In genomic region chr3:129640985-129641384, GRCh38 we compare ENCODE assay signal across 7 cellular contexts. TPM values are rescaled to one million over a fixed set of nuclear protein-coding genes. Genes with fewer than 3 reads are reported as not detected.
DNase-seq lines count a peak whose midpoint lies in the region; ATAC-seq, FAIRE-seq and TF ChIP-seq lines count a peak whose summit lies in the region.
"Not testable (repeated sequence)": the region's sequence is repeated elsewhere in the genome, so short reads cannot be mapped to it uniquely, and the experiment has no call there.

No MANE protein-coding gene starts in this region.

- not testable (repeated sequence) for H3K9ac ChIP-seq in endodermal cell (ENCODE audit: extremely low read depth, low read length, poor library complexity, severe bottlenecking); HepG2 (ENCODE audit: insufficient read depth, low read depth, low read length)

- TF ChIP-seq RAD21 in HepG2 (CRISPR knock-in tag; IDR thresholded peaks at IDR 0.05), result not testable (repeated sequence)

- intact Hi-C loops in Caco-2 (cut with micrococcal nuclease; ENCODE audit: unreplicated experiment); HepG2 (cut with micrococcal nuclease; ENCODE audit: unreplicated experiment); upper lobe of right lung (cut with DNase I): not testable (repeated sequence)

- H3K4me3 Mint-ChIP-seq in Caco-2 (ENCODE audit: unreplicated experiment) (peak overlapping the region; percentile 71), progenitor cell of endocrine pancreas (ENCODE audit: low read depth) (peak overlapping the region; percentile 21)
- H3K4me3 Mint-ChIP-seq in endodermal cell, neural crest cell: not testable (repeated sequence)

- not testable (repeated sequence) for H3K9me3 Mint-ChIP-seq in Caco-2 (ENCODE audit: unreplicated experiment); endodermal cell; neural crest cell; progenitor cell of endocrine pancreas (ENCODE audit: low read depth)

- POLR2A ChIA-PET in Caco-2 (lab: Charles Lee); HepG2 (lab: Yijun Ruan, JAX): not testable (repeated sequence)

- 97% methylated on average over 6 of the region's 7 CpGs; no CpG with 5 or more reads in 1 of the 2 experiments for WGBS in endodermal cell (ENCODE audit: insufficient coverage in 1 of 2, insufficient read length in 1 of 2), 2 experiments
- 13% methylated on average over 7 of the region's 7 CpGs for WGBS in HepG2 (ENCODE audit: low lambda C conversion rate)

- H3K27ac Mint-ChIP-seq in Caco-2 (ENCODE audit: unreplicated experiment) (peak overlapping the region; percentile 96), endodermal cell (peak overlapping the region; percentile 60), neural crest cell (ENCODE audit: unreplicated experiment) (peak overlapping the region; percentile 78), progenitor cell of endocrine pancreas (peak overlapping the region; percentile 96)

- H3K4me3 ChIP-seq in Caco-2 (ENCODE audit: low read depth, low read length) (peak overlapping the region; percentile 0; the same call in 1 of the 2 replicates), HepG2 (replicated peaks in 1 of 3; ENCODE audit: insufficient read depth in 1 of 3, low read depth in 2 of 3, low read length in 3 of 3) (peak overlapping the region in 2 of 3 experiments; percentile 23 to 24; a peak in 3 of 6 replicates)
- H3K4me3 ChIP-seq in WERI-Rb-1 (ENCODE audit: low read depth, low read length); endodermal cell (ENCODE audit: low read length); upper lobe of right lung: not testable (repeated sequence)

- not testable (repeated sequence) for H3K36me3 ChIP-seq in Caco-2 (ENCODE audit: control insufficient read depth, insufficient read depth, low read length); WERI-Rb-1; endodermal cell (ENCODE audit: control insufficient read depth, insufficient read depth, low read length); HepG2 (replicated peaks in 1 of 2; ENCODE audit: control insufficient read depth in 1 of 2, insufficient read depth in 2 of 2, low read length in 2 of 2); upper lobe of right lung

- in situ Hi-C loops in HepG2 (cut with HindIII; ENCODE audit: extremely low pct_ligation_motif_present, low pct_unique_long_range_greater_than_20kb), result not testable (repeated sequence)

- H3K36me3 Mint-ChIP-seq in Caco-2 (ENCODE audit: insufficient read depth, unreplicated experiment), result peaks cover 35% of the 10 kb centered on the region
- not testable (repeated sequence) for H3K36me3 Mint-ChIP-seq in endodermal cell (ENCODE audit: low read depth); neural crest cell (ENCODE audit: low read depth); progenitor cell of endocrine pancreas (ENCODE audit: insufficient read depth)

- CTCF ChIA-PET in Caco-2 (lab: Charles Lee); HepG2 (lab: Yijun Ruan, JAX; ENCODE audit: low intra/inter-chr PET ratio, low total read pairs): not testable (repeated sequence)

- peak; percentile 68 to 79 for DNase-seq in Caco-2
- not testable (repeated sequence) for DNase-seq in WERI-Rb-1; endodermal cell; HepG2 (ENCODE audit: low spot score); neural crest cell (ENCODE audit: low read depth, low spot score); progenitor cell of endocrine pancreas (ENCODE audit: low spot score, unreplicated experiment); upper lobe of right lung

- peak overlapping the region; percentile 49 for H3K27ac ChIP-seq in WERI-Rb-1
- H3K27ac ChIP-seq in endodermal cell (ENCODE audit: low read depth, low read length); upper lobe of right lung: not testable (repeated sequence)
- H3K27ac ChIP-seq in HepG2 (ENCODE audit: extremely low read length, insufficient read depth, low read length), result peak overlapping the region; percentile 44

- not testable (repeated sequence) for BruUV-seq in Caco-2 (replicated peaks; lab: Mats Ljungman, UMichigan); HepG2 (replicated peaks; lab: Mats Ljungman, UMichigan)

- not testable (repeated sequence) for TF ChIP-seq EP300 in HepG2 (IDR thresholded peaks at IDR 0.05; ENCODE audit: low read depth in 2 of 2, low read length in 2 of 2); HepG2 (CRISPR knock-in tag; IDR thresholded peaks at IDR 0.05; ENCODE audit: borderline replicate concordance)

- ATAC-seq in HepG2 (peak; percentile 77), upper lobe of right lung (peak; percentile 47)

- not testable (repeated sequence) for H3K27me3 Mint-ChIP-seq in Caco-2 (ENCODE audit: insufficient read depth, unreplicated experiment); endodermal cell (ENCODE audit: insufficient read depth); neural crest cell (ENCODE audit: low read depth); progenitor cell of endocrine pancreas

- H3K27me3 ChIP-seq in Caco-2 (replicated peaks; ENCODE audit: control insufficient read depth, insufficient read depth, low read length); WERI-Rb-1 (ENCODE audit: insufficient read depth, low read depth, severe bottlenecking); endodermal cell (ENCODE audit: control insufficient read depth, insufficient read depth, low read length, poor library complexity, severe bottlenecking); HepG2 (ENCODE audit: control insufficient read depth in 1 of 2, insufficient read depth in 2 of 2, low read length in 2 of 2); upper lobe of right lung: not testable (repeated sequence)

- H3K4me1 Mint-ChIP-seq in Caco-2 (ENCODE audit: low read depth, unreplicated experiment), result peaks cover 17% of the 10 kb centered on the region
- peaks cover 16% of the 10 kb centered on the region for H3K4me1 Mint-ChIP-seq in endodermal cell
- H3K4me1 Mint-ChIP-seq in neural crest cell, result not testable (repeated sequence)
- peaks cover 21% of the 10 kb centered on the region for H3K4me1 Mint-ChIP-seq in progenitor cell of endocrine pancreas (ENCODE audit: low read depth)

- TF ChIP-seq POLR2A in HepG2 (IDR thresholded peaks at IDR 0.05; ENCODE audit: insufficient read depth in 1 of 2, low read depth in 2 of 2, low read length in 2 of 2), result not testable (repeated sequence)

- TF ChIP-seq CTCF in Caco-2 (IDR thresholded peaks at IDR 0.05; ENCODE audit: insufficient read depth in 1 of 2, low read depth in 1 of 2, low read length in 1 of 2, severe bottlenecking in 1 of 2, unreplicated experiment in 1 of 2); WERI-Rb-1 (IDR thresholded peaks at IDR 0.05; ENCODE audit: low read depth, low read length); endodermal cell (conservative IDR thresholded peaks at IDR 0.05); HepG2 (CRISPR knock-in tag; IDR thresholded peaks at IDR 0.05); neural crest cell (conservative IDR thresholded peaks at IDR 0.05); progenitor cell of endocrine pancreas (IDR thresholded peaks at IDR 0.05; ENCODE audit: unreplicated experiment); upper lobe of right lung (IDR thresholded peaks at IDR 0.05): not testable (repeated sequence)

- not testable (repeated sequence) for H2AFZ ChIP-seq in HepG2 (ENCODE audit: low read length)

- H3K4me2 ChIP-seq in HepG2 (ENCODE audit: low read depth, low read length), result peak overlapping the region; percentile 54

- not testable (repeated sequence) for H3K79me2 ChIP-seq in HepG2 (ENCODE audit: insufficient read depth, low read length)

- not testable (repeated sequence) for H4K20me1 ChIP-seq in HepG2 (ENCODE audit: insufficient read depth, low read length)

- not testable (repeated sequence) for H3K9me3 ChIP-seq in Caco-2; WERI-Rb-1 (ENCODE audit: severe bottlenecking); endodermal cell (ENCODE audit: control insufficient read depth, low read length); HepG2 (ENCODE audit: low read length); upper lobe of right lung

- peaks cover 47% of the 10 kb centered on the region for H3K4me1 ChIP-seq in Caco-2
- not testable (repeated sequence) for H3K4me1 ChIP-seq in endodermal cell (ENCODE audit: control insufficient read depth, insufficient read depth, low read length); upper lobe of right lung
- H3K4me1 ChIP-seq in HepG2 (ENCODE audit: insufficient read depth, low read length), result peaks cover 28% of the 10 kb centered on the region

- FAIRE-seq in HepG2 (lab: Jason Lieb, UNC), result peak; percentile 39

RNA-seq across cellular contexts. Expression of gene PLXND1, which starts 34.5 kb away (rescaled TPM):
- 26.3 and 33.0 TPM in 2 replicates for total RNA-seq in Caco-2 (2022)
- total RNA-seq in endodermal cell, result 10 to 100 TPM; 73.1 to 83.2 TPM
- polyA plus RNA-seq in endodermal cell (2013, experiment 1 of 2), result 58.8 TPM
- polyA plus RNA-seq in endodermal cell (2013, experiment 2 of 2), result 68.1 TPM
- total RNA-seq in HepG2 (2016; rRNA removed; fragmentation: Illumina TruSeq; extraction: Trizol), result 15.9 and 25.3 TPM in 2 replicates
- 6.6 and 10.2 TPM in 2 replicates for total RNA-seq in HepG2 (2016; cell fraction: cytosol; rRNA removed; fragmentation: Illumina TruSeq; extraction: Trizol; ENCODE audit: low read depth)
- total RNA-seq in HepG2 (2016; cell fraction: insoluble cytoplasmic fraction; rRNA removed; fragmentation: Illumina TruSeq; extraction: Trizol), result 17.4 and 18.7 TPM in 2 replicates
- total RNA-seq in HepG2 (2016; cell fraction: membrane; rRNA removed; fragmentation: Illumina TruSeq; extraction: Trizol), result 20.1 and 23.5 TPM in 2 replicates
- total RNA-seq in HepG2 (2016; cell fraction: nucleus; rRNA removed; fragmentation: Illumina TruSeq; extraction: Trizol), result 31.2 and 42.9 TPM in 2 replicates
- polyA plus RNA-seq in HepG2 (2011; rRNA removed), result 42.0 and 51.9 TPM in 2 replicates
- 32.8 and 38.1 TPM in 2 replicates for polyA plus RNA-seq in HepG2 (2011; cell fraction: cytosol; rRNA removed)
- polyA plus RNA-seq in HepG2 (2011; cell fraction: nucleus; rRNA removed), result 227 and 266 TPM in 2 replicates
- polyA plus RNA-seq in HepG2 (2012), result 48.7 and 95.9 TPM in 2 replicates
- 4.4 and 4.6 TPM in 2 replicates for polyA plus RNA-seq in HepG2 (2016; cell fraction: cytosol; fragmentation: Illumina TruSeq; extraction: Trizol; ENCODE audit: low read depth)
- 20.5 and 26.7 TPM in 2 replicates for polyA plus RNA-seq in HepG2 (2016; cell fraction: insoluble cytoplasmic fraction; fragmentation: Illumina TruSeq; extraction: Trizol; ENCODE audit: low read depth)
- 14.3 and 14.5 TPM in 2 replicates for polyA plus RNA-seq in HepG2 (2016; cell fraction: membrane; fragmentation: Illumina TruSeq; extraction: Trizol; ENCODE audit: low read depth)
- 87.9 and 89.2 TPM in 2 replicates for polyA plus RNA-seq in HepG2 (2016; cell fraction: nucleus; fragmentation: Illumina TruSeq; extraction: Trizol; ENCODE audit: insufficient read depth, low read depth)
- 25.6 and 59.9 TPM in 2 replicates for polyA minus RNA-seq in HepG2 (2011; rRNA and poly(A)+ RNA removed; ENCODE audit: low replicate concordance)
- polyA minus RNA-seq in HepG2 (2011; cell fraction: cytosol; rRNA and poly(A)+ RNA removed), result 30.9 and 54.1 TPM in 2 replicates
- 61.7 and 71.7 TPM in 2 replicates for polyA minus RNA-seq in HepG2 (2011; cell fraction: nucleus; rRNA and poly(A)+ RNA removed)
- 39.4 and 44.3 TPM in 2 replicates for total RNA-seq in neural crest cell
- 17.6 and 18.0 TPM in 2 replicates for total RNA-seq in progenitor cell of endocrine pancreas
- 284 TPM for total RNA-seq in upper lobe of right lung
